In genomic region chr5:172716796-172717313, GRCh38 we compare ENCODE assay signal across 8 cellular contexts. TPM values are rescaled to one million over a fixed set of nuclear protein-coding genes. Genes with fewer than 3 reads are reported as not detected.
DNase-seq lines count a peak whose midpoint lies in the region; ATAC-seq, FAIRE-seq and TF ChIP-seq lines count a peak whose summit lies in the region.

No MANE protein-coding gene starts in this region.

- H3K79me2 ChIP-seq in astrocyte (ENCODE audit: insufficient read depth, low read length) = no peaks in the 10 kb centered on the region

- no peak overlapping the region for H3K4me3 Mint-ChIP-seq in astrocyte (ENCODE audit: unreplicated experiment)

- no peaks in the 10 kb centered on the region for H3K4me1 Mint-ChIP-seq in astrocyte (ENCODE audit: low read depth, unreplicated experiment)

- no peaks in the 10 kb centered on the region for H3K9me3 ChIP-seq in astrocyte (ENCODE audit: insufficient read depth, low read depth, low read length)

- H3K9ac ChIP-seq in astrocyte (ENCODE audit: low read length) = peak overlapping the region; percentile 70

- no peaks in the 10 kb centered on the region for H3K27me3 ChIP-seq in astrocyte (ENCODE audit: insufficient read depth, low read length)

- ATAC-seq in sciatic nerve = peak; percentile 74
- no peak for ATAC-seq in GM19463 (IDR thresholded peaks at IDR 0.05; ENCODE audit: unreplicated experiment)

- no peaks in the 10 kb centered on the region for H3K36me3 ChIP-seq in astrocyte (ENCODE audit: insufficient read depth, low read length)

- TF ChIP-seq POLR2A in GM12892 (IDR thresholded peaks at IDR 0.05; ENCODE audit: low read depth, low read length) = no peak

- H3K36me3 Mint-ChIP-seq in astrocyte (ENCODE audit: low read depth, unreplicated experiment) = no peaks in the 10 kb centered on the region

- peak overlapping the region; percentile 33 for H3K27ac ChIP-seq in astrocyte (ENCODE audit: low read depth, low read length)

- peaks cover 13% of the 10 kb centered on the region for H3K4me1 ChIP-seq in astrocyte (ENCODE audit: insufficient read depth, low read length)

- peak overlapping the region; percentile 41 for H3K4me2 ChIP-seq in astrocyte (ENCODE audit: low read length)

- H4K20me1 ChIP-seq in astrocyte (ENCODE audit: insufficient read depth, low read length) = no peaks in the 10 kb centered on the region

- peaks cover 22% of the 10 kb centered on the region for H3K27me3 Mint-ChIP-seq in astrocyte (ENCODE audit: low read depth, unreplicated experiment)

- peak overlapping the region; percentile 75 for H3K27ac Mint-ChIP-seq in astrocyte (ENCODE audit: unreplicated experiment)

- H2AFZ ChIP-seq in astrocyte (ENCODE audit: low read depth, low read length) = peak overlapping the region; percentile 65

- peak; percentile 83 for DNase-seq in A172 (ENCODE audit: low spot score)
- peak; percentile 74 for DNase-seq in GM12892 (ENCODE audit: insufficient read length)
- peak; percentile 22 for DNase-seq in NCI-H1092 (lab: John Stamatoyannopoulos, UW)
- peak; percentile 44 for DNase-seq in T-helper 22 cell (ENCODE audit: low read depth)
- DNase-seq in astrocyte (ENCODE audit: low read depth) = peak; percentile 52
- peak; percentile 84 for DNase-seq in hepatic stellate cell (ENCODE audit: low spot score)
- DNase-seq in sciatic nerve (ENCODE audit: low spot score) = peak; percentile 92

- intact Hi-C loops in sciatic nerve (cut with DNase I) = loop anchor here (2.0 to 5.0 kb wide), 2 partner anchors 55 to 216 kb away; partner anchors contain the start of gene DUSP1

- H3K4me3 ChIP-seq in astrocyte (ENCODE audit: insufficient read depth, low read depth, low read length) = no peak overlapping the region

- FAIRE-seq in GM12892 (lab: Jason Lieb, UNC) (peak; percentile 67), astrocyte (lab: Jason Lieb, UNC) (no peak)

- no peaks in the 10 kb centered on the region for H3K9me3 Mint-ChIP-seq in astrocyte (ENCODE audit: unreplicated experiment)

- peak; percentile 89 for TF ChIP-seq CTCF in astrocyte (IDR thresholded peaks at IDR 0.05; ENCODE audit: insufficient read depth, low read depth, low read length)

RNA-seq across cellular contexts. Expression of gene DUSP1, which starts 54.1 kb away (rescaled TPM):
- total RNA-seq in A172 (2014; rRNA removed; shearing (Covaris generic)) = 42.5 and 58.2 TPM in 2 replicates
- polyA plus RNA-seq in GM12892 (2012; ENCODE audit: missing spikeins) = 4.0 TPM
- total RNA-seq in astrocyte (80.5 and 90.1 TPM in 2 replicates), sciatic nerve (296 TPM)

Comparison
In these comparisons a context has a peak if more than half of its experiments do, and no peak if none do; other contexts are left out.
1. DNase-seq: peak in every context shown above with its lines; median percentile 92 in sciatic nerve; 84 in hepatic stellate cell; 83 in A172; 74 in GM12892; 52 in astrocyte; 44 in T-helper 22 cell; 22 in NCI-H1092.